In genomic region chr19:35760711-35761349, GRCh38 we compare ENCODE assay signal across 22 cellular contexts. TPM values are rescaled to one million over a fixed set of nuclear protein-coding genes. Genes with fewer than 3 reads are reported as not detected.
DNase-seq lines count a peak whose midpoint lies in the region; ATAC-seq, FAIRE-seq and TF ChIP-seq lines count a peak whose summit lies in the region.
"Had no signal": no experiment of that assay in that cellular context is flagged by ENCODE, and none has a peak within 500 bp of the region (broad histone marks: within the 10 kb centered on the region; RNA-seq: fewer than 3 reads in every experiment).

No MANE protein-coding gene starts in this region.

- H3K4me3 Mint-ChIP-seq in activated CD4-positive, alpha-beta T cell treated with anti-CD3 and anti-CD28 coated beads, Interleukin-2, amount 10 ng/mL, durations not matched to agents 7 days and 5 days, result no peak overlapping the region

- H3K4me1 ChIP-seq in SK-N-SH (ENCODE audit: control insufficient read depth in 1 of 2, insufficient read depth in 2 of 2, low read depth in 1 of 2, low read length in 1 of 2), result peaks cover 7 to 19% of the 10 kb centered on the region in 2 experiments; a peak in 3 of 4 replicates
- H3K4me1 ChIP-seq in upper lobe of right lung, result peaks cover 18% of the 10 kb centered on the region

- H3K9ac ChIP-seq in SK-N-SH, result no peak overlapping the region
- H3K9ac ChIP-seq: GM23248, KMS-11 had no signal

- peaks cover 27% of the 10 kb centered on the region for H3K79me2 ChIP-seq in SK-N-SH (ENCODE audit: insufficient read depth)

- intact Hi-C loops in upper lobe of right lung (cut with DNase I), result no loop called here

- CTCF ChIA-PET in SK-N-SH (lab: Yijun Ruan, JAX), result interaction anchor here (1.3 kb wide), 1 partner anchor 20 kb away, joined by 4 read pairs; no protein-coding TSS in a partner anchor
- CTCF ChIA-PET in activated CD4-positive, alpha-beta T cell treated with anti-CD3 and anti-CD28 coated beads, Interleukin-2, amount 10 ng/mL, durations not matched to agents 7 days and 5 days (lab: Charles Lee), result interaction anchor here (0.6 to 1.9 kb wide), 3 partner anchors 13 to 177 kb away, joined by 3 to 5 read pairs (median 3); partner anchors contain the start of gene LIN37

- no peak for DNase-seq in SK-N-SH
- DNase-seq in M059J (ENCODE audit: low read depth), result peak; percentile 79
- peak; percentile 36 for DNase-seq in bronchial epithelial cell (ENCODE audit: low read depth)
- peak; percentile 58 for DNase-seq in renal cortical epithelial cell (ENCODE audit: low read depth)
- no peak for DNase-seq in activated CD4-positive, alpha-beta T cell treated with anti-CD3 and anti-CD28 coated beads, Interleukin-2, amount 10 ng/mL, durations not matched to agents 7 days and 5 days
- no peak for DNase-seq in upper lobe of right lung
- no peak for DNase-seq in stimulated activated CD4-positive, alpha-beta T cell treated with anti-CD3 and anti-CD28 coated beads, Interleukin-2, amount 100 ng/mL, for 48 hours
- DNase-seq: DMS79 treated with DMSO at 0.1 percent for 48 hours, GF-D8, GM23248, HCEC 1CT, NCI-H187, NCI-H69, SIG-M5 had no signal

- ATAC-seq in SK-N-SH treated with all-trans-retinoic acid at 6 μM for 48 hours (no peak), upper lobe of right lung (no peak)

- no peak overlapping the region for H3K27ac Mint-ChIP-seq in activated CD4-positive, alpha-beta T cell treated with anti-CD3 and anti-CD28 coated beads, Interleukin-2, amount 10 ng/mL, durations not matched to agents 7 days and 5 days

- peaks cover 31% of the 10 kb centered on the region for H3K4me1 Mint-ChIP-seq in activated CD4-positive, alpha-beta T cell treated with anti-CD3 and anti-CD28 coated beads, Interleukin-2, amount 10 ng/mL, durations not matched to agents 7 days and 5 days

- no peaks in the 10 kb centered on the region for H3K9me3 Mint-ChIP-seq in activated CD4-positive, alpha-beta T cell treated with anti-CD3 and anti-CD28 coated beads, Interleukin-2, amount 10 ng/mL, durations not matched to agents 7 days and 5 days

- no peak overlapping the region for H3K4me3 ChIP-seq in SK-N-SH (ENCODE audit: low read depth in 2 of 2, low read length in 1 of 2)
- no peak overlapping the region for H3K4me3 ChIP-seq in bronchial epithelial cell (ENCODE audit: low read depth, low read length)
- H3K4me3 ChIP-seq in upper lobe of right lung, result no peak overlapping the region
- H3K4me3 ChIP-seq: BLaER1 treated with 17β-estradiol and CSF1 and Interleukin-3, amounts not matched to agents 10 nM and 100 nM; GM23248 had no signal

- POLR2A ChIA-PET in SK-N-SH (lab: Yijun Ruan, JAX), result no interaction called here
- POLR2A ChIA-PET in activated CD4-positive, alpha-beta T cell treated with anti-CD3 and anti-CD28 coated beads, Interleukin-2, amount 10 ng/mL, durations not matched to agents 7 days and 5 days (lab: Charles Lee), result no interaction called here

- peaks cover 4% of the 10 kb centered on the region for H4K20me1 ChIP-seq in SK-N-SH (ENCODE audit: insufficient read depth)

- no peaks in the 10 kb centered on the region for H3K9me2 ChIP-seq in SK-N-SH

- 89% methylated on average over 4 of the region's 4 CpGs for WGBS in SK-N-SH (ENCODE audit: low lambda C conversion rate)

- TF ChIP-seq CTCF in SK-N-SH (IDR thresholded peaks at IDR 0.05) (no peak), bronchial epithelial cell (IDR thresholded peaks at IDR 0.05; ENCODE audit: insufficient read depth, low read length, severe bottlenecking) (no peak), upper lobe of right lung (IDR thresholded peaks at IDR 0.05) (no peak)

- TF ChIP-seq RAD21 in SK-N-SH (IDR thresholded peaks at IDR 0.05; ENCODE audit: low read length), result no peak

- H3K4me2 ChIP-seq in SK-N-SH, result no peak overlapping the region
- H3K4me2 ChIP-seq: KMS-11 had no signal

- no peak overlapping the region for H3K27ac ChIP-seq in SK-N-SH (ENCODE audit: low read depth in 2 of 2, low read length in 1 of 2)
- H3K27ac ChIP-seq in upper lobe of right lung, result no peak overlapping the region
- H3K27ac ChIP-seq: 22Rv1; BLaER1 treated with 17β-estradiol and CSF1 and Interleukin-3, amounts not matched to agents 10 nM and 100 nM; GM23248; HL-60; KMS-11 had no signal

- no peak for FAIRE-seq in bronchial epithelial cell (lab: Jason Lieb, UNC)
- FAIRE-seq: GM12891, GM18507 had no signal

- peaks cover 27% of the 10 kb centered on the region for H3K36me3 Mint-ChIP-seq in activated CD4-positive, alpha-beta T cell treated with anti-CD3 and anti-CD28 coated beads, Interleukin-2, amount 10 ng/mL, durations not matched to agents 7 days and 5 days (ENCODE audit: low read depth)

- H3K9me3 ChIP-seq in SK-N-SH, result no peaks in the 10 kb centered on the region
- no peaks in the 10 kb centered on the region for H3K9me3 ChIP-seq in upper lobe of right lung
- H3K9me3 ChIP-seq: BLaER1 treated with 17β-estradiol and CSF1 and Interleukin-3, amounts not matched to agents 10 nM and 100 nM had no signal

- no peaks in the 10 kb centered on the region for H3K27me3 Mint-ChIP-seq in activated CD4-positive, alpha-beta T cell treated with anti-CD3 and anti-CD28 coated beads, Interleukin-2, amount 10 ng/mL, durations not matched to agents 7 days and 5 days

- peaks cover 10% of the 10 kb centered on the region for H3F3A ChIP-seq in SK-N-SH (replicated peaks; ENCODE audit: insufficient read depth)

- H3K36me3 ChIP-seq in SK-N-SH (replicated peaks in 1 of 2; ENCODE audit: control insufficient read depth in 1 of 2, insufficient read depth in 2 of 2, low read length in 1 of 2) (peaks cover 5 to 28% of the 10 kb centered on the region in 2 experiments), bronchial epithelial cell (ENCODE audit: control insufficient read depth, insufficient read depth, low read length) (peaks cover 17% of the 10 kb centered on the region), upper lobe of right lung (peaks cover 35% of the 10 kb centered on the region)

- no peak overlapping the region for H2AFZ ChIP-seq in SK-N-SH (ENCODE audit: low read depth)
- H2AFZ ChIP-seq: GM23248 had no signal

- TF ChIP-seq EP300 in SK-N-SH (IDR thresholded peaks at IDR 0.05; ENCODE audit: borderline replicate concordance in 1 of 2, low read depth in 1 of 2, low read length in 1 of 2), result no peak

- H3K27me3 ChIP-seq in SK-N-SH (ENCODE audit: insufficient read depth), result no peaks in the 10 kb centered on the region
- H3K27me3 ChIP-seq in bronchial epithelial cell (ENCODE audit: control insufficient read depth, insufficient read depth, low read length), result no peaks in the 10 kb centered on the region
- H3K27me3 ChIP-seq in upper lobe of right lung, result no peaks in the 10 kb centered on the region

TF ChIP-seq in SK-N-SH, 30 proteins besides CTCF, POLR2A, EP300 and RAD21:
- TF ChIP-seq FOSL2 (IDR thresholded peaks at IDR 0.05; ENCODE audit: borderline replicate concordance, low read depth) (peak; percentile 21; the same call in 1 of the 2 replicates), NFIC (IDR thresholded peaks at IDR 0.05; ENCODE audit: borderline replicate concordance) (no peak)

TF ChIP-seq in SK-N-SH treated with all-trans-retinoic acid at 6 μM for 48 hours, 23 proteins besides CTCF, POLR2A, EP300 and RAD21 (continues in another document):
- no peak for TF ChIP-seq ZNF565 (CRISPR knock-in tag; conservative IDR thresholded peaks at IDR 0.05; ENCODE audit: low read depth)
- TF ChIP-seq GLIS3 (CRISPR knock-in tag; IDR thresholded peaks at IDR 0.05), result no peak

RNA-seq across cellular contexts. Expression of gene PROSER3, which starts 2.9 kb away (rescaled TPM):
- polyA plus RNA-seq in SK-N-SH (2012; rRNA removed), result 12.3 and 12.5 TPM in 2 replicates
- 6.8 and 8.8 TPM in 2 replicates for polyA plus RNA-seq in SK-N-SH (2012; cell fraction: cytosol; rRNA removed)
- 76.0 and 114 TPM in 2 replicates for polyA plus RNA-seq in SK-N-SH (2012; cell fraction: nucleus; rRNA removed)
- total RNA-seq in M059J (2014; rRNA removed; shearing (Covaris generic)), result 5.9 and 7.4 TPM in 2 replicates
- 1.3 and 2.6 TPM in 2 replicates for total RNA-seq in bronchial epithelial cell
- 4.0 and 7.7 TPM in 2 replicates for total RNA-seq in renal cortical epithelial cell
- 10 to 100 TPM; 53.7 to 59.1 TPM for total RNA-seq in activated CD4-positive, alpha-beta T cell treated with anti-CD3 and anti-CD28 coated beads, Interleukin-2, amount 10 ng/mL, durations not matched to agents 7 days and 5 days
- 18.2 TPM for total RNA-seq in upper lobe of right lung

RNA-seq across cellular contexts. Expression of gene HSPB6, which starts 4.0 kb away (rescaled TPM):
- polyA plus RNA-seq in SK-N-SH (2012; rRNA removed), result 0.10 and 0.43 TPM in 2 replicates
- polyA plus RNA-seq in SK-N-SH (2012; cell fraction: cytosol; rRNA removed), result 0.10 and 0.21 TPM in 2 replicates
- 0.12 and 0.14 TPM in 2 replicates for polyA plus RNA-seq in SK-N-SH (2012; cell fraction: nucleus; rRNA removed)
- total RNA-seq in M059J (2014; rRNA removed; shearing (Covaris generic)), result 0.39 and 0.47 TPM in 2 replicates
- total RNA-seq in bronchial epithelial cell (0.13 and 1.3 TPM in 2 replicates), renal cortical epithelial cell (0.52 and 0.65 TPM in 2 replicates), upper lobe of right lung (41.3 TPM)
- under 1 TPM; 0.29 to 0.69 TPM for total RNA-seq in activated CD4-positive, alpha-beta T cell treated with anti-CD3 and anti-CD28 coated beads, Interleukin-2, amount 10 ng/mL, durations not matched to agents 7 days and 5 days
- total RNA-seq: RPMI7951 had no signal

RNA-seq across cellular contexts. Expression of gene LIN37, which starts 12.5 kb away (rescaled TPM):
- polyA plus RNA-seq in SK-N-SH (2012; rRNA removed), result 21.1 and 25.2 TPM in 2 replicates
- polyA plus RNA-seq in SK-N-SH (2012; cell fraction: cytosol; rRNA removed), result 7.1 and 11.0 TPM in 2 replicates
- polyA plus RNA-seq in SK-N-SH (2012; cell fraction: nucleus; rRNA removed), result 68.2 and 85.3 TPM in 2 replicates
- 4.3 and 12.2 TPM in 2 replicates for total RNA-seq in M059J (2014; rRNA removed; shearing (Covaris generic))
- total RNA-seq in bronchial epithelial cell (5.3 and 7.0 TPM in 2 replicates), renal cortical epithelial cell (2.6 and 6.4 TPM in 2 replicates), upper lobe of right lung (11.3 TPM)
- total RNA-seq in activated CD4-positive, alpha-beta T cell treated with anti-CD3 and anti-CD28 coated beads, Interleukin-2, amount 10 ng/mL, durations not matched to agents 7 days and 5 days, result 10 to 100 TPM; 13.7 to 15.9 TPM

RNA-seq across cellular contexts. Expression of gene ARHGAP33, which starts 14.5 kb away (rescaled TPM):
- polyA plus RNA-seq in SK-N-SH (2012; rRNA removed), result 6.5 and 7.8 TPM in 2 replicates
- polyA plus RNA-seq in SK-N-SH (2012; cell fraction: cytosol; rRNA removed), result 1.7 and 3.8 TPM in 2 replicates
- 46.4 and 70.7 TPM in 2 replicates for polyA plus RNA-seq in SK-N-SH (2012; cell fraction: nucleus; rRNA removed)
- 1.5 and 4.2 TPM in 2 replicates for total RNA-seq in M059J (2014; rRNA removed; shearing (Covaris generic))
- total RNA-seq in bronchial epithelial cell (under 0.01 TPM in 1 of 2 replicates, not detected in the other), renal cortical epithelial cell (0.17 and 5.1 TPM in 2 replicates), upper lobe of right lung (6.8 TPM)
- total RNA-seq in activated CD4-positive, alpha-beta T cell treated with anti-CD3 and anti-CD28 coated beads, Interleukin-2, amount 10 ng/mL, durations not matched to agents 7 days and 5 days, result 100 to 1,000 TPM in 1 of 2 experiments, 10 to 100 TPM in 1; 91.3 to 101 TPM

RNA-seq across cellular contexts. Expression of gene PSENEN, which starts 15.4 kb away (rescaled TPM):
- polyA plus RNA-seq in SK-N-SH (2012; rRNA removed), result 66.3 and 99.2 TPM in 2 replicates
- polyA plus RNA-seq in SK-N-SH (2012; cell fraction: cytosol; rRNA removed), result 61.7 and 73.5 TPM in 2 replicates
- 29.1 and 42.7 TPM in 2 replicates for polyA plus RNA-seq in SK-N-SH (2012; cell fraction: nucleus; rRNA removed)
- 90.5 and 108 TPM in 2 replicates for total RNA-seq in M059J (2014; rRNA removed; shearing (Covaris generic))
- 7.9 and 21.5 TPM in 2 replicates for total RNA-seq in bronchial epithelial cell
- total RNA-seq in renal cortical epithelial cell, result 23.5 and 24.7 TPM in 2 replicates
- total RNA-seq in activated CD4-positive, alpha-beta T cell treated with anti-CD3 and anti-CD28 coated beads, Interleukin-2, amount 10 ng/mL, durations not matched to agents 7 days and 5 days, result 10 to 100 TPM; 41.7 to 46.3 TPM
- total RNA-seq in upper lobe of right lung, result 51.0 TPM

Comparison
In these comparisons a context has a peak if more than half of its experiments do, and no peak if none do; other contexts are left out.
1. DNase-seq: peak in M059J (single experiment), bronchial epithelial cell (single experiment) and renal cortical epithelial cell (single experiment); none in SK-N-SH (single experiment), activated CD4-positive, alpha-beta T cell treated with anti-CD3 and anti-CD28 coated beads, Interleukin-2, amount 10 ng/mL, durations not matched to agents 7 days and 5 days (single experiment), upper lobe of right lung (single experiment) and stimulated activated CD4-positive, alpha-beta T cell treated with anti-CD3 and anti-CD28 coated beads, Interleukin-2, amount 100 ng/mL, for 48 hours (0 of 2).
2. RNA of gene HSPB6, which starts 4.0 kb away (total RNA-seq): 41.3 TPM in upper lobe of right lung (single experiment); 0.13 to 1.3 TPM in bronchial epithelial cell, 0.29 to 0.69 TPM in activated CD4-positive, alpha-beta T cell treated with anti-CD3 and anti-CD28 coated beads, Interleukin-2, amount 10 ng/mL, durations not matched to agents 7 days and 5 days, 0.52 to 0.65 TPM in renal cortical epithelial cell and 0.39 to 0.47 TPM in M059J; every median in the first group is over 10 times any median in the second.